19 cellular contexts compared by ENCODE assay signal in genomic region chrX:3154386-3154991, GRCh38.
"Had no signal": no experiment of that assay in that cellular context is flagged by ENCODE, and none has a peak within 500 bp of the region (broad histone marks: within the 10 kb centered on the region; RNA-seq: fewer than 3 reads in every experiment).

No MANE protein-coding gene starts in this region.

- H3K4me2 ChIP-seq: hepatocyte had no signal

- H3K9me3 ChIP-seq: left lung, ovary, psoas muscle, right atrium auricular region, thyroid gland had no signal

- H3K4me1 ChIP-seq: foreskin keratinocyte, left lung, psoas muscle, right atrium auricular region, spleen, thyroid gland had no signal

- H3K36me3 ChIP-seq: left lung, ovary, right atrium auricular region, spleen, thyroid gland had no signal

- DNase-seq: activated CD4-positive, alpha-beta memory T cell treated with anti-CD3 and anti-CD28 coated beads for 36 hours; activated CD4-positive, alpha-beta T cell treated with anti-CD3 and anti-CD28 coated beads for 48 hours; activated naive CD4-positive, alpha-beta T cell treated with anti-CD3 and anti-CD28 coated beads for 36 hours; activated naive CD8-positive, alpha-beta T cell treated with anti-CD3 and anti-CD28 coated beads, Interleukin-2, amount 10 ng/mL, durations not matched to agents 7 days and 5 days; activated T-cell treated with anti-CD3 and anti-CD28 coated beads, Interleukin-2, amount 50 U/mL, for 48 hours; caudate nucleus; effector CD4-positive, alpha-beta T cell; foreskin keratinocyte; kidney glomerular epithelial cell; left lung; naive thymus-derived CD8-positive, alpha-beta T cell; ovary; psoas muscle; spleen; stimulated activated CD4-positive, alpha-beta T cell treated with anti-CD3 and anti-CD28 coated beads, Interleukin-4, amount 100 ng/mL, for 1 hour; substantia nigra; thyroid gland had no signal

- H3K4me3 ChIP-seq: hepatocyte, left lung, ovary, psoas muscle, right atrium auricular region, spleen, thyroid gland had no signal

- H3K27me3 ChIP-seq: foreskin keratinocyte, hepatocyte, left lung, ovary, right atrium auricular region, spleen, thyroid gland had no signal

- H2AFZ ChIP-seq: hepatocyte had no signal

- ATAC-seq: foreskin keratinocyte; left lung; naive thymus-derived CD8-positive, alpha-beta T cell; psoas muscle had no signal

- H3K27ac ChIP-seq: foreskin keratinocyte, hepatocyte, left lung, ovary, psoas muscle, right atrium auricular region, spleen, thyroid gland had no signal
